ENCODE assay signal across 10 cellular contexts in the genomic region with DNA sequence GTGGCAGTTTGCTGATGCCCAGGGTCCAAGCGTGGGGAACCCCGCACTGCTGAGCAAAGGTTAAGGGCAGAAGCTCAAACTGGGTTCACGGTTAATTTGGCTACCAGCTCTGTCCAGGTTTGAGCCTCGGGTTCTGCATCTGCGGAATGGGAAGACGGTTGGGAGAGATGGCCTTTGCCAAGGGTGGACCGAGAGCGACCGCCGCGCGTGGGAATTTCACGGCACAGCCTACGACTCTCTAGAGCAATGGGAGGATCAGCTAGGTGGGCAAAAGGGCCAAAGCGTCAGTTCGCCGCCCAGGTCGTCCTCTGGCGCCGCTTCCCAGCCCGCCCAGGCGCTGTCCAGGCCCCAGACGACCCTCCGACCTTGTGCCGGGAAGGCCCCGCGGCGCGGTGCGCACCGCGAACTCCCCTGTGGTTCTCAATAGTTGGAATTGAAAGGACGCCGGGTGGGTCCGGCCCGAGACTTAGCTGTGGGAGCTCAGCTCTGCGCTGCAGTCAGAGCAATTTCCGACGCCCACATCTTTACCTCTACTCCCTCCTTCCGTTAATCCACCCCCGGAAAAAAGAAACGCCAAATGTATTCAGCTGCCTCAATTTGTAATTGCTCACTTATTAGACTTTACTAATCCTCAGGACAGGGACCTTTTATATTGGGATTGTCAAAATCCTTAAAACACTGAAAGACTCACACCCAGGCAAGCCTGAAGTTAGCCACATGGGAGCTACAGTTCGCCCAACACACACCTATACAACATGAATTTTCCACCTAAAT. TPM values are rescaled to one million over a fixed set of nuclear protein-coding genes. Genes with fewer than 3 reads are reported as not detected.
DNase-seq lines count a peak whose midpoint lies in the region; ATAC-seq lines count a peak whose summit lies in the region.
"Had no signal": no experiment of that assay in that cellular context is flagged by ENCODE, and none has a peak within 500 bp of the region (broad histone marks: within the 10 kb centered on the region; RNA-seq: fewer than 3 reads in every experiment).

No MANE protein-coding gene starts in this region.

- peak overlapping the region; percentile 81 for H3K27ac Mint-ChIP-seq in activated T-cell treated with anti-CD3 and anti-CD28 coated beads, Interleukin-2, amount 50 U/mL, for 72 hours
- H3K27ac Mint-ChIP-seq in activated naive CD8-positive, alpha-beta T cell treated with anti-CD3 and anti-CD28 coated beads, Interleukin-2, amount 50 U/mL, for 24 hours, result peak overlapping the region; percentile 46
- H3K27ac Mint-ChIP-seq in stimulated activated memory B cell treated with anti-CD40 and anti-IgM and Interleukin-4, amounts not matched to agents 10 μg/mL and 1 μg/mL and 100 μg/mL, for 72 hours, result no peak overlapping the region

- no peak for DNase-seq in activated T-cell treated with anti-CD3 and anti-CD28 coated beads, Interleukin-2, amount 50 U/mL, for 72 hours
- no peak for DNase-seq in activated T-cell treated with anti-CD3 and anti-CD28 coated beads, Interleukin-2, amount 50 U/mL, for 48 hours
- no peak for DNase-seq in activated naive CD8-positive, alpha-beta T cell treated with anti-CD3 and anti-CD28 coated beads, Interleukin-2, amount 50 U/mL, for 24 hours
- DNase-seq in left kidney (ENCODE audit: low read depth, low spot score) (peak; percentile 49), pons (ENCODE audit: low spot score) (no peak), NCI-H146 (lab: John Stamatoyannopoulos, UW) (no peak)
- DNase-seq: NCI-H1694 treated with DMSO at 0.1 percent for 48 hours had no signal

- H3K27me3 Mint-ChIP-seq in activated T-cell treated with anti-CD3 and anti-CD28 coated beads, Interleukin-2, amount 50 U/mL, for 72 hours (ENCODE audit: low read depth), result peaks cover 54% of the 10 kb centered on the region
- peaks cover 52% of the 10 kb centered on the region for H3K27me3 Mint-ChIP-seq in activated naive CD8-positive, alpha-beta T cell treated with anti-CD3 and anti-CD28 coated beads, Interleukin-2, amount 50 U/mL, for 24 hours
- peaks cover 78% of the 10 kb centered on the region for H3K27me3 Mint-ChIP-seq in stimulated activated memory B cell treated with anti-CD40 and anti-IgM and Interleukin-4, amounts not matched to agents 10 μg/mL and 1 μg/mL and 100 μg/mL, for 72 hours

- no peak for ATAC-seq in activated T-cell treated with anti-CD3 and anti-CD28 coated beads, Interleukin-2, amount 50 U/mL, for 72 hours (replicated peaks in 1 of 2)
- ATAC-seq in activated naive CD8-positive, alpha-beta T cell treated with anti-CD3 and anti-CD28 coated beads, Interleukin-2, amount 50 U/mL, for 24 hours, result no peak
- no peak for ATAC-seq in stimulated activated memory B cell treated with anti-CD40 and anti-IgM and Interleukin-4, amounts not matched to agents 10 μg/mL and 1 μg/mL and 100 μg/mL, for 72 hours
- ATAC-seq in HG03159 (IDR thresholded peaks at IDR 0.05; ENCODE audit: unreplicated experiment), result no peak
- ATAC-seq: heart left ventricle had no signal

- H3K9me3 Mint-ChIP-seq in activated T-cell treated with anti-CD3 and anti-CD28 coated beads, Interleukin-2, amount 50 U/mL, for 72 hours, result no peaks in the 10 kb centered on the region
- H3K9me3 Mint-ChIP-seq in activated naive CD8-positive, alpha-beta T cell treated with anti-CD3 and anti-CD28 coated beads, Interleukin-2, amount 50 U/mL, for 24 hours, result no peaks in the 10 kb centered on the region
- no peaks in the 10 kb centered on the region for H3K9me3 Mint-ChIP-seq in stimulated activated memory B cell treated with anti-CD40 and anti-IgM and Interleukin-4, amounts not matched to agents 10 μg/mL and 1 μg/mL and 100 μg/mL, for 72 hours

- H3K4me3 Mint-ChIP-seq in activated T-cell treated with anti-CD3 and anti-CD28 coated beads, Interleukin-2, amount 50 U/mL, for 72 hours, result peak overlapping the region; percentile 96 to 98
- peak overlapping the region; percentile 96 for H3K4me3 Mint-ChIP-seq in activated naive CD8-positive, alpha-beta T cell treated with anti-CD3 and anti-CD28 coated beads, Interleukin-2, amount 50 U/mL, for 24 hours
- peak overlapping the region; percentile 8 for H3K4me3 Mint-ChIP-seq in stimulated activated memory B cell treated with anti-CD40 and anti-IgM and Interleukin-4, amounts not matched to agents 10 μg/mL and 1 μg/mL and 100 μg/mL, for 72 hours

- H3K36me3 Mint-ChIP-seq in activated T-cell treated with anti-CD3 and anti-CD28 coated beads, Interleukin-2, amount 50 U/mL, for 72 hours (ENCODE audit: insufficient read depth in 2 of 2), result peaks cover 4 to 7% of the 10 kb centered on the region in 2 donors
- H3K36me3 Mint-ChIP-seq in activated naive CD8-positive, alpha-beta T cell treated with anti-CD3 and anti-CD28 coated beads, Interleukin-2, amount 50 U/mL, for 24 hours (ENCODE audit: low read depth), result peaks cover 2% of the 10 kb centered on the region
- H3K36me3 Mint-ChIP-seq in stimulated activated memory B cell treated with anti-CD40 and anti-IgM and Interleukin-4, amounts not matched to agents 10 μg/mL and 1 μg/mL and 100 μg/mL, for 72 hours, result no peaks in the 10 kb centered on the region

- peaks cover 44% of the 10 kb centered on the region for H3K4me1 Mint-ChIP-seq in activated T-cell treated with anti-CD3 and anti-CD28 coated beads, Interleukin-2, amount 50 U/mL, for 72 hours (ENCODE audit: low read depth)
- peaks cover 50% of the 10 kb centered on the region for H3K4me1 Mint-ChIP-seq in activated naive CD8-positive, alpha-beta T cell treated with anti-CD3 and anti-CD28 coated beads, Interleukin-2, amount 50 U/mL, for 24 hours
- H3K4me1 Mint-ChIP-seq in stimulated activated memory B cell treated with anti-CD40 and anti-IgM and Interleukin-4, amounts not matched to agents 10 μg/mL and 1 μg/mL and 100 μg/mL, for 72 hours, result peaks cover 42% of the 10 kb centered on the region

RNA-seq across cellular contexts. Expression of a gene that starts 2.5 kb away (rescaled TPM):
- 10 to 100 TPM; 10.8 to 17.1 TPM for total RNA-seq in activated T-cell treated with anti-CD3 and anti-CD28 coated beads, Interleukin-2, amount 50 U/mL, for 72 hours

Comparison
In these comparisons a context has a peak if more than half of its experiments do, and no peak if none do; other contexts are left out.
1. H3K4me3 Mint-ChIP-seq: peak in every context shown above with its lines; median percentile 97 in activated T-cell treated with anti-CD3 and anti-CD28 coated beads, Interleukin-2, amount 50 U/mL, for 72 hours; 96 in activated naive CD8-positive, alpha-beta T cell treated with anti-CD3 and anti-CD28 coated beads, Interleukin-2, amount 50 U/mL, for 24 hours; 8 in stimulated activated memory B cell treated with anti-CD40 and anti-IgM and Interleukin-4, amounts not matched to agents 10 μg/mL and 1 μg/mL and 100 μg/mL, for 72 hours.